Comparison of ENCODE assay signal across 9 cellular contexts in the genomic region with DNA sequence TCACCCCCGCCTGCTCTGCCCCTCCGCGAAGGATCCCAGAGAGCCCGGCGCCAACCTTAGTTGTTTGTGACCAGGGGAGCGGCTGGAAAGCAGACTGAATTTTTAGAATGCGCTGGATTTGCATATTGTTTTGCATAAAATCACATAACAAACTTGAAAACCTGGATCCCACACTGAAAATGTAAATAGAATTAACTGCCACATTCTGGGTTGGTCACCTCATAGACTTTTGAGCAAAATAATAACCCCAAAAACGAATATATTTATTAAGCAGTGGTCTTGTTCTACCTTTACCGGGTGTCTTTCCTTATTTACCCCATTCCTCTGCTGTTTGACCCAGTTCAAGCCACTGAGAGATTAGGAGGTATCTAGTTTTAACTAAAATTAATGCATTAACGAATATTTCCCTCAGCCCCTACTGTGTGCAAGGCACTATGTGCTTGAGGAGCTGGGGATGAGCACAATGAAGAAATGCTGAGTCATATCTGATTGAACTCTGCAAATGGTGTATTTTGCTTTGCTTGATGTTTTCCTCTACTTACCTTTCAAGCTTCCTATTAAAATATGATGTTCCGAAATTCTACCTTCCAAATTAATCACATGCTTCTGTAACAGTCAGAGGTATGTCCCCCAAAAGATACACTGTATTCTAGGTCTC. TPM values are rescaled to one million over a fixed set of nuclear protein-coding genes. Genes with fewer than 3 reads are reported as not detected.
DNase-seq lines count a peak whose midpoint lies in the region; ATAC-seq, FAIRE-seq and TF ChIP-seq lines count a peak whose summit lies in the region.
"Had no signal": no experiment of that assay in that cellular context is flagged by ENCODE, and none has a peak within 500 bp of the region (broad histone marks: within the 10 kb centered on the region; RNA-seq: fewer than 3 reads in every experiment).

No MANE protein-coding gene starts in this region.

- H3K4me1 ChIP-seq in A549 (peaks cover 8% of the 10 kb centered on the region), mesendoderm (ENCODE audit: control insufficient read depth, low read depth, low read length) (peaks cover 7% of the 10 kb centered on the region)

- H3K27ac ChIP-seq in A549 (peak overlapping the region; percentile 62 to 76), mesendoderm (ENCODE audit: low read depth, low read length) (peak overlapping the region; percentile 18)

- peak overlapping the region; percentile 57 for H3K4me3 ChIP-seq in A549
- H3K4me3 ChIP-seq in HFF-Myc (replicated peaks; ENCODE audit: low read depth, low read length): peak overlapping the region; percentile 65
- H3K4me3 ChIP-seq in astrocyte of the spinal cord (ENCODE audit: low read depth, low read length): peak overlapping the region; percentile 62
- no peak overlapping the region for H3K4me3 ChIP-seq in mesendoderm (ENCODE audit: low read length)

- TF ChIP-seq EP300 in A549 (IDR thresholded peaks at IDR 0.05): no peak

- no peaks in the 10 kb centered on the region for H3K79me1 ChIP-seq in mesendoderm (ENCODE audit: low read length)

- peak overlapping the region; percentile 86 for H3K18ac ChIP-seq in mesendoderm (ENCODE audit: low read length)

- H3K9me3 ChIP-seq in A549: no peaks in the 10 kb centered on the region

- H3K9ac ChIP-seq in mesendoderm (ENCODE audit: low read length): peak overlapping the region; percentile 47

- CTCF ChIA-PET in A549 (lab: Yijun Ruan, JAX): interaction anchor here (0.7 to 2.2 kb wide), 8 partner anchors 10 to 148 kb away, joined by 3 to 5 read pairs (median 3); no protein-coding TSS in a partner anchor

- peak overlapping the region; percentile 93 for H2BK5ac ChIP-seq in mesendoderm (ENCODE audit: low read length)

- no peak for DNase-seq in A549 (ENCODE audit: low read depth in 1 of 2, low spot score in 1 of 2)
- DNase-seq in HFF-Myc (ENCODE audit: extremely low read depth, low read depth): no peak
- no peak for DNase-seq in astrocyte of the spinal cord (ENCODE audit: low read depth, low spot score)
- peak; percentile 73 for DNase-seq in mesendoderm
- no peak for DNase-seq in ACHN
- DNase-seq in NOMO-1 (lab: John Stamatoyannopoulos, UW; ENCODE audit: unreplicated experiment in 2 of 2): no peak
- DNase-seq in HuH-7 (ENCODE audit: low spot score): no peak
- no peak for DNase-seq in putamen (ENCODE audit: low spot score)
- DNase-seq: NK-92 treated with Interleukin-12 subunit alpha and Interleukin-12 subunit beta, amount 100 ng/mL, for 24 hours had no signal

- no peak for TF ChIP-seq POLR2A in A549 (IDR thresholded peaks at IDR 0.05; ENCODE audit: low read length)

- in situ Hi-C loops in astrocyte of the spinal cord (cut with HindIII; ENCODE audit: low sequenced_read_pairs): no loop called here
- in situ Hi-C loops in ACHN (cut with HindIII; ENCODE audit: low pct_ligation_motif_present, low pct_unique_long_range_greater_than_20kb, low sequenced_read_pairs): no loop called here

- no peak overlapping the region for H4K5ac ChIP-seq in mesendoderm (ENCODE audit: low read length)

- ATAC-seq in A549: no peak

- TF ChIP-seq CTCF in A549 (IDR thresholded peaks at IDR 0.05) (no peak), HFF-Myc (IDR thresholded peaks at IDR 0.05; ENCODE audit: low read depth, low read length, missing control alignments) (no peak), astrocyte of the spinal cord (IDR thresholded peaks at IDR 0.05; ENCODE audit: low read depth, low read length) (no peak)

- H2BK15ac ChIP-seq in mesendoderm (replicated peaks; ENCODE audit: low read depth): no peak overlapping the region

- no peak overlapping the region for H4K8ac ChIP-seq in mesendoderm (ENCODE audit: low read depth, low read length)

- H3K79me2 ChIP-seq in mesendoderm (ENCODE audit: control insufficient read depth, insufficient read depth, low read length): peaks cover 37% of the 10 kb centered on the region

- no peak for TF ChIP-seq RAD21 in A549 (conservative IDR thresholded peaks at IDR 0.05 in 1 of 2, IDR thresholded peaks at IDR 0.05 in 1 of 2)

- H3K4me2 ChIP-seq in A549 (peak overlapping the region; percentile 87), mesendoderm (ENCODE audit: low read length) (peak overlapping the region; percentile 10)

- no peak overlapping the region for H2BK120ac ChIP-seq in mesendoderm (ENCODE audit: low read depth, low read length)

- H3K36me3 ChIP-seq in mesendoderm (ENCODE audit: control insufficient read depth, insufficient read depth, low read length): no peaks in the 10 kb centered on the region

- H3K23ac ChIP-seq in mesendoderm (ENCODE audit: low read length): no peak overlapping the region

- WGBS in A549 (ENCODE audit: missing lambda C conversion rate): 18% methylated on average over 7 of the region's 11 CpGs
- WGBS in mesendoderm (ENCODE audit: extremely low coverage, insufficient coverage, low lambda C conversion rate): no CpG with 5 or more reads among the region's 11 CpGs

- no peak overlapping the region for H3K4ac ChIP-seq in mesendoderm (ENCODE audit: low read depth, low read length)

- H2AK5ac ChIP-seq in mesendoderm (ENCODE audit: low read length): no peak overlapping the region

- H3K27me3 ChIP-seq in mesendoderm (ENCODE audit: insufficient read depth, low read length, poor library complexity): no peaks in the 10 kb centered on the region

- H3K56ac ChIP-seq in mesendoderm (ENCODE audit: low read length): peak overlapping the region; percentile 17

- no peak for FAIRE-seq in A549 (lab: Jason Lieb, UNC)

- POLR2A ChIA-PET in A549 (lab: Yijun Ruan, JAX): interaction anchor here (0.5 to 1.8 kb wide), 6 partner anchors 14 to 124 kb away, joined by 3 to 5 read pairs (median 3); no protein-coding TSS in a partner anchor

TF ChIP-seq in A549, 52 proteins besides CTCF, POLR2A, EP300 and RAD21:
- TF ChIP-seq NR3C1 (IDR thresholded peaks at IDR 0.05) (no peak), ESRRA (IDR thresholded peaks at IDR 0.05; ENCODE audit: borderline replicate concordance, low read length) (no peak), RNF2 (IDR thresholded peaks at IDR 0.05; ENCODE audit: borderline replicate concordance, low read depth) (peak; percentile 85; the same call in 1 of the 2 replicates), JUN (IDR thresholded peaks at IDR 0.05) (peak in 1 of 2 experiments; percentile 11; a peak in 1 of 5 replicates), CBX8 (IDR thresholded peaks at IDR 0.05) (peak; percentile 86), HOXA7 (CRISPR knock-in tag; IDR thresholded peaks at IDR 0.05) (no peak), BHLHE40 (IDR thresholded peaks at IDR 0.05; ENCODE audit: low read depth, low read length) (no peak), MAFK (IDR thresholded peaks at IDR 0.05; ENCODE audit: partially characterized antibody) (peak; percentile 98), NFE2L2 (conservative IDR thresholded peaks at IDR 0.05; ENCODE audit: low read length) (peak; percentile 94)

RNA-seq across cellular contexts. Expression of a gene that starts 0.4 kb away (rescaled TPM):
- polyA plus RNA-seq in A549 (2011; rRNA removed) (15.4 and 27.7 TPM in 2 replicates), A549 (2017; fragmentation: RNase III; extraction: RNeasy Plus Mini Kit Qiagen cat#74134 plus additional on column Dnase treatment) (3.4 to 3.8 TPM (median 3.5 TPM) in 3 replicates)
- polyA plus RNA-seq in A549 (2012; cell fraction: cytosol; rRNA removed): 2.1 and 2.8 TPM in 2 replicates
- 2.4 TPM in 2 replicates for polyA plus RNA-seq in A549 (2012; cell fraction: nucleus; rRNA removed)
- 12.2 and 16.1 TPM in 2 replicates for polyA minus RNA-seq in A549 (2011; rRNA and poly(A)+ RNA removed)
- 24.2 TPM for polyA plus RNA-seq in mesendoderm (2013, experiment 1 of 2)
- 24.5 TPM for polyA plus RNA-seq in mesendoderm (2013, experiment 2 of 2)
